Comparison of ENCODE assay signal across 8 cellular contexts in genomic region chr3:179421500-179421899, GRCh38. TPM values are rescaled to one million over a fixed set of nuclear protein-coding genes. Genes with fewer than 3 reads are reported as not detected.
DNase-seq lines count a peak whose midpoint lies in the region; ATAC-seq and TF ChIP-seq lines count a peak whose summit lies in the region.

No MANE protein-coding gene starts in this region.

- no peaks in the 10 kb centered on the region for H4K20me1 ChIP-seq in PC-9 (ENCODE audit: insufficient read depth)

- H3K79me2 ChIP-seq in PC-9 (ENCODE audit: low read depth), result no peaks in the 10 kb centered on the region

- peak; percentile 20 for DNase-seq in G401 (ENCODE audit: low spot score)
- peak in 1 of 2 experiments; percentile 19 for DNase-seq in PC-9
- DNase-seq in fibroblast of the conjunctiva (ENCODE audit: low read depth), result peak; percentile 36
- DNase-seq in pulmonary artery endothelial cell (ENCODE audit: low read depth, low spot score), result peak; percentile 11
- no peak for DNase-seq in CD4-positive, alpha-beta memory T cell
- no peak for DNase-seq in mesothelial cell of epicardium (ENCODE audit: low spot score in 2 of 2, unreplicated experiment in 2 of 2)

- ATAC-seq in HG02610 (IDR thresholded peaks at IDR 0.05; ENCODE audit: unreplicated experiment) (no peak), GM19324 (IDR thresholded peaks at IDR 0.05; ENCODE audit: low FRiP score, unreplicated experiment) (no peak)

- H3K36me3 Mint-ChIP-seq in CD4-positive, alpha-beta memory T cell, result no peaks in the 10 kb centered on the region
- peaks cover 28% of the 10 kb centered on the region for H3K36me3 Mint-ChIP-seq in mesothelial cell of epicardium

- no TSS peak for BruUV-seq in PC-9 (replicated peaks; lab: Mats Ljungman, UMichigan)

- H3K27ac Mint-ChIP-seq in CD4-positive, alpha-beta memory T cell, result no peak overlapping the region
- no peak overlapping the region for H3K27ac Mint-ChIP-seq in mesothelial cell of epicardium

- no peaks in the 10 kb centered on the region for H3K4me1 Mint-ChIP-seq in CD4-positive, alpha-beta memory T cell
- H3K4me1 Mint-ChIP-seq in mesothelial cell of epicardium, result no peaks in the 10 kb centered on the region

- TF ChIP-seq CTCF in PC-9 (conservative IDR thresholded peaks at IDR 0.05) (peak; percentile 50), mesothelial cell of epicardium (IDR thresholded peaks at IDR 0.05; ENCODE audit: unreplicated experiment) (no peak)

- H3K4me3 ChIP-seq in PC-9, result no peak overlapping the region
- H3K4me3 ChIP-seq in CD4-positive, alpha-beta memory T cell (ENCODE audit: low read length in 2 of 2), result no peak overlapping the region

- no peak overlapping the region for H2AFZ ChIP-seq in PC-9

- H3K4me3 Mint-ChIP-seq in CD4-positive, alpha-beta memory T cell, result no peak overlapping the region
- H3K4me3 Mint-ChIP-seq in mesothelial cell of epicardium, result no peak overlapping the region

- in situ Hi-C loops in G401 (cut with HindIII; ENCODE audit: low sequenced_read_pairs), result no loop called here

- CTCF ChIA-PET in PC-9 (lab: Charles Lee), result no interaction called here
- CTCF ChIA-PET in CD4-positive, alpha-beta memory T cell (lab: Charles Lee; ENCODE audit: partially characterized antibody), result no interaction called here

- no peak overlapping the region for H3K27ac ChIP-seq in PC-9
- H3K27ac ChIP-seq in CD4-positive, alpha-beta memory T cell (ENCODE audit: low read depth, low read length), result no peak overlapping the region

- no peaks in the 10 kb centered on the region for H3K4me1 ChIP-seq in PC-9 (replicated peaks; ENCODE audit: insufficient read depth)
- H3K4me1 ChIP-seq in CD4-positive, alpha-beta memory T cell (ENCODE audit: insufficient read depth, low read length), result no peaks in the 10 kb centered on the region

- POLR2A ChIA-PET in PC-9 (lab: Charles Lee; ENCODE audit: unreplicated experiment), result interaction anchor here (0.6 kb wide), 1 partner anchor 309 kb away, joined by 4 read pairs; no protein-coding TSS in a partner anchor
- POLR2A ChIA-PET in CD4-positive, alpha-beta memory T cell (lab: Charles Lee; ENCODE audit: partially characterized antibody), result no interaction called here

- H3K9me3 Mint-ChIP-seq in CD4-positive, alpha-beta memory T cell, result peaks cover 0 to 4% (median 0%) of the 10 kb centered on the region in 8 donors
- no peaks in the 10 kb centered on the region for H3K9me3 Mint-ChIP-seq in mesothelial cell of epicardium

- H3K27me3 ChIP-seq in PC-9 (ENCODE audit: insufficient read depth, low read depth), result no peaks in the 10 kb centered on the region
- peaks cover 3% of the 10 kb centered on the region for H3K27me3 ChIP-seq in CD4-positive, alpha-beta memory T cell (ENCODE audit: insufficient read depth, low read length)

- no peaks in the 10 kb centered on the region for H3K36me3 ChIP-seq in PC-9 (ENCODE audit: low read depth)
- no peaks in the 10 kb centered on the region for H3K36me3 ChIP-seq in CD4-positive, alpha-beta memory T cell (ENCODE audit: insufficient read depth, low read length)

- no peaks in the 10 kb centered on the region for H3K9me2 ChIP-seq in PC-9 (ENCODE audit: insufficient read depth)

- H3F3A ChIP-seq in PC-9 (ENCODE audit: insufficient read depth, low read depth), result no peaks in the 10 kb centered on the region

- H3K4me2 ChIP-seq in PC-9, result no peak overlapping the region

- H3K27me3 Mint-ChIP-seq in CD4-positive, alpha-beta memory T cell, result peaks cover 0 to 3% of the 10 kb centered on the region in 2 donors
- no peaks in the 10 kb centered on the region for H3K27me3 Mint-ChIP-seq in mesothelial cell of epicardium (ENCODE audit: low read depth)

- H3K9me3 ChIP-seq in PC-9 (ENCODE audit: insufficient read depth, low read depth), result no peaks in the 10 kb centered on the region
- H3K9me3 ChIP-seq in CD4-positive, alpha-beta memory T cell (ENCODE audit: control insufficient read depth in 1 of 2, low read length in 2 of 2), result no peaks in the 10 kb centered on the region

- intact Hi-C loops in PC-9 (cut with micrococcal nuclease; ENCODE audit: unreplicated experiment), result loop anchor here (1.0 kb wide), 1 partner anchor 137 kb away; no protein-coding TSS in a partner anchor
- intact Hi-C loops in CD4-positive, alpha-beta memory T cell (cut with micrococcal nuclease), result no loop called here

RNA-seq across cellular contexts. Expression of gene GNB4, which starts 29.8 kb away (rescaled TPM):
- 36.4 and 54.4 TPM in 2 replicates for total RNA-seq in G401 (2014; rRNA removed; shearing (Covaris generic))
- total RNA-seq in PC-9 (2021), result 18.0 and 19.4 TPM in 2 replicates
- 97.3 and 105 TPM in 2 replicates for total RNA-seq in pulmonary artery endothelial cell
- total RNA-seq in CD4-positive, alpha-beta memory T cell, result under 1 TPM; 0.91 to 0.96 TPM
- polyA plus RNA-seq in CD4-positive, alpha-beta memory T cell, result under 1 TPM; 0.03 to 0.26 TPM
- total RNA-seq in mesothelial cell of epicardium, result 18.7 to 19.1 TPM (median 19.1 TPM) in 3 replicates

Comparison
In these comparisons a context has a peak if more than half of its experiments do, and no peak if none do; other contexts are left out.
1. DNase-seq: peak in G401 (single experiment), fibroblast of the conjunctiva (single experiment) and pulmonary artery endothelial cell (single experiment); none in CD4-positive, alpha-beta memory T cell (0 of 5) and mesothelial cell of epicardium (0 of 2).